15 cellular contexts compared by ENCODE assay signal in genomic region chr7:16506422-16506821, GRCh38. TPM values are rescaled to one million over a fixed set of nuclear protein-coding genes. Genes with fewer than 3 reads are reported as not detected.
"Had no signal": no experiment of that assay in that cellular context is flagged by ENCODE, and none has a peak within 500 bp of the region (broad histone marks: within the 10 kb centered on the region; RNA-seq: fewer than 3 reads in every experiment).

No MANE protein-coding gene starts in this region.

RNA-seq across cellular contexts. Expression of gene LRRC72, which starts 20.2 kb away (rescaled TPM):
- total RNA-seq: stomach, subcutaneous adipose tissue, suprapubic skin, temporal lobe, thoracic aorta, thyroid gland, tibial nerve, transverse colon, upper lobe of left lung, upper lobe of right lung, ureter, urinary bladder, uterus, vagina had no signal
- polyA plus RNA-seq: stomach, thymus, urinary bladder had no signal

RNA-seq across cellular contexts. Expression of gene SOSTDC1, which starts 40.9 kb away (rescaled TPM):
- total RNA-seq: subcutaneous adipose tissue, ureter had no signal
